8 cellular contexts compared by ENCODE assay signal in the genomic region with DNA sequence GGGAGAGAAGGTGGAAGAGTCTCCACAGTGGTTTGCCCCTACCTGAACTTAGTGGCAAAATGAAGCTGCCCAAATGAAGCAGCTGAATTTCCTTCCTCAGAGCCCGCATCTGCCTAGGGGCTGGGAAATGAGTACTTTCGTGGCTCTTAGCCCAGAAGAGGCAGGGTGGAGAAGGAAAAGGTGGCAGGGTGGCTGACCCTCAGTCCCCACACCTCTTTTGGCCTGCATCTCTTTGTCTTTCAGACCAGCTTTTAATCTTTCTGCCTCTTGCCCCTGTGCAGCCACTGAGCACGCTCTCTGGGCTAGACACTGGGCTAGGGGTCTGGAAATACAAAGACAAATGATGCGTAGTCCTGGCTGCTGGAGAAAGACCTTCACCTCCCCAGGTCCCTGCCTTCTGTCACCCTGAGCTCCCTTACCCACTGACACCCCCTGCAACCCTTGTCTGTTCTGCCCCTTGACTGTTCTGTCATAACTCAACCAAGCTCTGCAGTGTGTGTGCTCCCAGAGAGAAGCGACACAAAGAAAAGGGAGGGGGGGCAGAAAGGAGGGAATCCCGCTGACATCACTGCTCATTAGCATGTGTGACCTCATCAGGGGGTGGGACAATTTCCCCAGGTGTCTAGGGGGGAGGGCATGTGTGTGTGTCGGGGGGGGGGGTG. TPM values are rescaled to one million over a fixed set of nuclear protein-coding genes. Genes with fewer than 3 reads are reported as not detected.
DNase-seq lines count a peak whose midpoint lies in the region; ATAC-seq and TF ChIP-seq lines count a peak whose summit lies in the region.

No MANE protein-coding gene starts in this region.

- H3K27me3 Mint-ChIP-seq in T-helper 17 cell, result no peaks in the 10 kb centered on the region
- H3K27me3 Mint-ChIP-seq in progenitor cell of endocrine pancreas, result no peaks in the 10 kb centered on the region

- no peak for ATAC-seq in T-helper 17 cell
- no peak for ATAC-seq in GM21360 (IDR thresholded peaks at IDR 0.05; ENCODE audit: unreplicated experiment)

- H3K4me3 ChIP-seq in fibroblast of mammary gland (ENCODE audit: control insufficient read depth, low read depth, low read length) (no peak overlapping the region), MM.1S (ENCODE audit: low read length) (no peak overlapping the region)

- H3K27ac ChIP-seq in MM.1S (ENCODE audit: low read length), result no peak overlapping the region

- H2AFZ ChIP-seq in MM.1S (ENCODE audit: low read length), result no peak overlapping the region

- peaks cover 5% of the 10 kb centered on the region for H3K36me3 Mint-ChIP-seq in T-helper 17 cell (ENCODE audit: low read depth)
- peaks cover 9% of the 10 kb centered on the region for H3K36me3 Mint-ChIP-seq in progenitor cell of endocrine pancreas (ENCODE audit: insufficient read depth)

- peaks cover 5% of the 10 kb centered on the region; the same call in 1 of the 2 replicates for H3K4me1 ChIP-seq in MM.1S (ENCODE audit: low read length)

- TF ChIP-seq CTCF in fibroblast of mammary gland (conservative IDR thresholded peaks at IDR 0.05; ENCODE audit: control insufficient read depth, insufficient read depth, low read depth, low read length) (no peak), progenitor cell of endocrine pancreas (IDR thresholded peaks at IDR 0.05; ENCODE audit: unreplicated experiment) (no peak), MM.1S (IDR thresholded peaks at IDR 0.05; ENCODE audit: low read length) (no peak)

- no peaks in the 10 kb centered on the region for H3K36me3 ChIP-seq in MM.1S (replicated peaks; ENCODE audit: insufficient read depth, low read length)

- H3K4me2 ChIP-seq in MM.1S (ENCODE audit: low read depth, low read length), result no peak overlapping the region

- no peaks in the 10 kb centered on the region for H3K27me3 ChIP-seq in MM.1S (replicated peaks; ENCODE audit: insufficient read depth, low read length)

- peaks cover 45% of the 10 kb centered on the region for H3K4me1 Mint-ChIP-seq in T-helper 17 cell
- H3K4me1 Mint-ChIP-seq in progenitor cell of endocrine pancreas (ENCODE audit: low read depth), result peaks cover 37% of the 10 kb centered on the region

- peak; percentile 70 for DNase-seq in AG20443 (ENCODE audit: low spot score)
- DNase-seq in HT-29 (ENCODE audit: low spot score), result peak; percentile 35
- DNase-seq in T-helper 17 cell, result peak in 1 of 3 donors; percentile 20
- DNase-seq in fibroblast of mammary gland (ENCODE audit: low read depth), result peak; percentile 34
- peak; percentile 53 for DNase-seq in progenitor cell of endocrine pancreas (ENCODE audit: low spot score, unreplicated experiment)
- DNase-seq in MM.1S, result no peak
- DNase-seq in NCI-H526 treated with DMSO at 0.1 percent for 48 hours (lab: John Stamatoyannopoulos, UW), result no peak

- H3K4me3 Mint-ChIP-seq in T-helper 17 cell, result no peak overlapping the region
- H3K4me3 Mint-ChIP-seq in progenitor cell of endocrine pancreas (ENCODE audit: low read depth), result peak overlapping the region; percentile 86

- H3K9me3 ChIP-seq in T-helper 17 cell (ENCODE audit: control insufficient read depth, low read length, poor library complexity, severe bottlenecking) (no peaks in the 10 kb centered on the region), MM.1S (replicated peaks; ENCODE audit: insufficient read depth, low read length) (no peaks in the 10 kb centered on the region)

- H4K20me1 ChIP-seq in MM.1S (ENCODE audit: insufficient read depth, low read length), result no peaks in the 10 kb centered on the region

- peak overlapping the region; percentile 67 for H3K27ac Mint-ChIP-seq in T-helper 17 cell
- H3K27ac Mint-ChIP-seq in progenitor cell of endocrine pancreas, result peak overlapping the region; percentile 98

- no peaks in the 10 kb centered on the region for H3K9me2 ChIP-seq in MM.1S (replicated peaks; ENCODE audit: insufficient read depth, low read length)

- no peaks in the 10 kb centered on the region for H3K79me2 ChIP-seq in MM.1S (ENCODE audit: low read length)

- H3F3A ChIP-seq in MM.1S (ENCODE audit: insufficient read depth, low read length), result peaks cover 14% of the 10 kb centered on the region

- no peak overlapping the region for H3K9ac ChIP-seq in MM.1S (ENCODE audit: low read length)

- H3K9me3 Mint-ChIP-seq in progenitor cell of endocrine pancreas (ENCODE audit: low read depth), result no peaks in the 10 kb centered on the region

RNA-seq across cellular contexts. Expression of a gene that starts 0.4 kb away (rescaled TPM):
- total RNA-seq in HT-29 (2014; rRNA removed; shearing (Covaris generic)), result 0.18 and 0.53 TPM in 2 replicates
- total RNA-seq in T-helper 17 cell, result 1 to 10 TPM; 7.2 to 8.7 TPM
- total RNA-seq in progenitor cell of endocrine pancreas, result 10.0 and 11.3 TPM in 2 replicates

RNA-seq across cellular contexts. Expression of a gene that starts 11.1 kb away (rescaled TPM):
- total RNA-seq in HT-29 (2014; rRNA removed; shearing (Covaris generic)), result 54.2 and 61.1 TPM in 2 replicates
- total RNA-seq in T-helper 17 cell, result 10 to 100 TPM; 76.9 to 84.5 TPM
- 39.8 and 43.1 TPM in 2 replicates for total RNA-seq in progenitor cell of endocrine pancreas

RNA-seq across cellular contexts. Expression of a gene that starts 36.3 kb away (rescaled TPM):
- 54.9 and 56.3 TPM in 2 replicates for total RNA-seq in HT-29 (2014; rRNA removed; shearing (Covaris generic))
- total RNA-seq in T-helper 17 cell (10 to 100 TPM; 77.3 to 88.9 TPM), progenitor cell of endocrine pancreas (110 and 118 TPM in 2 replicates)

RNA-seq across cellular contexts. Expression of a gene that starts 46.3 kb away (rescaled TPM):
- 1.7 and 3.9 TPM in 2 replicates for total RNA-seq in HT-29 (2014; rRNA removed; shearing (Covaris generic))
- total RNA-seq in T-helper 17 cell (1 to 10 TPM in 1 of 2 donors, under 1 TPM in 1; 0.85 to 1.0 TPM), progenitor cell of endocrine pancreas (198 and 209 TPM in 2 replicates)

RNA-seq across cellular contexts. Expression of a gene that starts 46.5 kb away (rescaled TPM):
- total RNA-seq in HT-29 (2014; rRNA removed; shearing (Covaris generic)), result 46.4 and 47.6 TPM in 2 replicates
- total RNA-seq in T-helper 17 cell, result 10 to 100 TPM; 22.8 to 33.9 TPM
- 104 and 111 TPM in 2 replicates for total RNA-seq in progenitor cell of endocrine pancreas

Comparison
In these comparisons a context has a peak if more than half of its experiments do, and no peak if none do; other contexts are left out.
1. DNase-seq: peak in AG20443 (single experiment), HT-29 (single experiment), fibroblast of mammary gland (single experiment) and progenitor cell of endocrine pancreas (single experiment); none in MM.1S (single experiment) and NCI-H526 treated with DMSO at 0.1 percent for 48 hours (single experiment).